In genomic region chr6:21522007-21522758, GRCh38 we compare ENCODE assay signal across 13 cellular contexts.
"Had no signal": no experiment of that assay in that cellular context is flagged by ENCODE, and none has a peak within 500 bp of the region (broad histone marks: within the 10 kb centered on the region; RNA-seq: fewer than 3 reads in every experiment).

No MANE protein-coding gene starts in this region.

- H3K27ac Mint-ChIP-seq: activated CD4-positive, alpha-beta T cell treated with anti-CD3 and anti-CD28 coated beads, Interleukin-2, amount 10 ng/mL, durations not matched to agents 24 days and 14 days; activated T-helper 1 cell treated with anti-CD3 and anti-CD28 coated beads, Interleukin-12 subunit alpha, Interleukin-12 subunit beta, Interleukin-2, Interleukin-4 antibody, amounts not matched to agents 30 ng/mL and 10 ng/mL and 1 ng/mL, durations not matched to agents 14 hours and 24 hours and 36 hours; naive thymus-derived CD8-positive, alpha-beta T cell; stimulated activated effector memory CD8-positive, alpha-beta T cell treated with anti-CD3 and anti-CD28 coated beads, Interleukin-12 subunit alpha, Interleukin-12 subunit beta, amount 100 ng/mL, for 72 hours had no signal

- H3K4me3 Mint-ChIP-seq: activated CD4-positive, alpha-beta T cell treated with anti-CD3 and anti-CD28 coated beads, Interleukin-2, amount 10 ng/mL, durations not matched to agents 24 days and 14 days; activated T-helper 1 cell treated with anti-CD3 and anti-CD28 coated beads, Interleukin-12 subunit alpha, Interleukin-12 subunit beta, Interleukin-2, Interleukin-4 antibody, amounts not matched to agents 30 ng/mL and 10 ng/mL and 1 ng/mL, durations not matched to agents 14 hours and 24 hours and 36 hours; naive thymus-derived CD8-positive, alpha-beta T cell; stimulated activated effector memory CD8-positive, alpha-beta T cell treated with anti-CD3 and anti-CD28 coated beads, Interleukin-12 subunit alpha, Interleukin-12 subunit beta, amount 100 ng/mL, for 72 hours had no signal

- H3K27ac ChIP-seq: cardiac muscle cell, foreskin keratinocyte, heart right ventricle, tibial artery, vagina had no signal

- H3K4me3 ChIP-seq: cardiac muscle cell, heart right ventricle, mucosa of descending colon, tibial artery, vagina had no signal

- H3K27me3 ChIP-seq: cardiac muscle cell, foreskin keratinocyte, heart right ventricle, vagina had no signal

- H3K9me3 ChIP-seq: heart right ventricle, mucosa of descending colon, tibial artery, vagina had no signal

- H3K36me3 ChIP-seq: cardiac muscle cell, heart right ventricle, tibial artery, vagina had no signal

- H3K9me3 Mint-ChIP-seq: activated CD4-positive, alpha-beta T cell treated with anti-CD3 and anti-CD28 coated beads, Interleukin-2, amount 10 ng/mL, durations not matched to agents 24 days and 14 days; activated T-helper 1 cell treated with anti-CD3 and anti-CD28 coated beads, Interleukin-12 subunit alpha, Interleukin-12 subunit beta, Interleukin-2, Interleukin-4 antibody, amounts not matched to agents 30 ng/mL and 10 ng/mL and 1 ng/mL, durations not matched to agents 14 hours and 24 hours and 36 hours; naive thymus-derived CD8-positive, alpha-beta T cell; stimulated activated effector memory CD8-positive, alpha-beta T cell treated with anti-CD3 and anti-CD28 coated beads, Interleukin-12 subunit alpha, Interleukin-12 subunit beta, amount 100 ng/mL, for 72 hours had no signal

- ATAC-seq: left lobe of liver; mucosa of descending colon; naive thymus-derived CD8-positive, alpha-beta T cell; stimulated activated effector memory CD8-positive, alpha-beta T cell treated with anti-CD3 and anti-CD28 coated beads, Interleukin-12 subunit alpha, Interleukin-12 subunit beta, amount 100 ng/mL, for 72 hours had no signal

- H3K4me1 Mint-ChIP-seq: activated CD4-positive, alpha-beta T cell treated with anti-CD3 and anti-CD28 coated beads, Interleukin-2, amount 10 ng/mL, durations not matched to agents 24 days and 14 days; naive thymus-derived CD8-positive, alpha-beta T cell; stimulated activated effector memory CD8-positive, alpha-beta T cell treated with anti-CD3 and anti-CD28 coated beads, Interleukin-12 subunit alpha, Interleukin-12 subunit beta, amount 100 ng/mL, for 72 hours had no signal

- H3K36me3 Mint-ChIP-seq: naive thymus-derived CD8-positive, alpha-beta T cell; stimulated activated effector memory CD8-positive, alpha-beta T cell treated with anti-CD3 and anti-CD28 coated beads, Interleukin-12 subunit alpha, Interleukin-12 subunit beta, amount 100 ng/mL, for 72 hours had no signal

- DNase-seq: activated CD4-positive, alpha-beta T cell treated with anti-CD3 and anti-CD28 coated beads, Interleukin-2, amount 10 ng/mL, durations not matched to agents 24 days and 14 days; activated naive CD4-positive, alpha-beta T cell treated with Interleukin-2 at 50 U/mL for 16 hours; effector CD4-positive, alpha-beta T cell; foreskin keratinocyte; heart right ventricle; mucosa of descending colon; naive thymus-derived CD8-positive, alpha-beta T cell; tibial artery had no signal

- H3K4me1 ChIP-seq: foreskin keratinocyte, tibial artery, vagina had no signal
